23 cellular contexts compared by ENCODE assay signal in genomic region chr1:173758980-173759379, GRCh38.
"Had no signal": no experiment of that assay in that cellular context is flagged by ENCODE, and none has a peak within 500 bp of the region (broad histone marks: within the 10 kb centered on the region; RNA-seq: fewer than 3 reads in every experiment).

No MANE protein-coding gene starts in this region.

- H3K27ac Mint-ChIP-seq: activated CD4-positive, alpha-beta T cell treated with anti-CD3 and anti-CD28 coated beads, Interleukin-2, amount 10 ng/mL, durations not matched to agents 7 days and 5 days; activated naive CD4-positive, alpha-beta T cell treated with anti-CD3 and anti-CD28 coated beads, Interleukin-2, amount 50 U/mL, for 24 hours; activated T-cell treated with anti-CD3 and anti-CD28 coated beads, Interleukin-2, amount 50 U/mL, for 72 hours; brain; effector memory CD8-positive, alpha-beta T cell; T-helper 2 cell treated with Interferon-gamma antibody and Interleukin-4, amounts not matched to agents 5 μg/mL and 100 μg/mL, for 36 hours had no signal

- DNase-seq: activated CD4-positive, alpha-beta T cell treated with anti-CD3 and anti-CD28 coated beads, Interleukin-2, amount 10 ng/mL, durations not matched to agents 7 days and 5 days; activated CD4-positive, CD25-positive, alpha-beta regulatory T cell treated with anti-CD3 and anti-CD28 coated beads, Interleukin-2, amount 50 U/mL, for 72 hours; activated CD8-positive, alpha-beta memory T cell treated with anti-CD3 and anti-CD28 coated beads, Interleukin-2, amount 50 U/mL, for 48 hours; activated gamma-delta T cell; activated T-cell treated with anti-CD3 and anti-CD28 coated beads, Interleukin-2, amount 50 U/mL, for 72 hours; aorta; central memory CD4-positive, alpha-beta T cell; effector memory CD8-positive, alpha-beta T cell; heart right ventricle; islet precursor cell; lower lobe of right lung; naive B cell; posterior cingulate gyrus; right lobe of liver; stimulated activated CD4-positive, alpha-beta T cell treated with anti-CD3 and anti-CD28 coated beads, Interleukin-1b, Interleukin-23, amount 100 ng/mL, for 48 hours; T-cell; testis; trophoblast cell; WERI-Rb-1 had no signal

- H3K4me1 ChIP-seq: heart right ventricle, lower lobe of right lung, testis had no signal

- H3K4me3 ChIP-seq: heart right ventricle, lower lobe of right lung, right lobe of liver, skin epidermis, testis had no signal

- H3K4me3 Mint-ChIP-seq: activated CD4-positive, alpha-beta T cell treated with anti-CD3 and anti-CD28 coated beads, Interleukin-2, amount 10 ng/mL, durations not matched to agents 7 days and 5 days; activated naive CD4-positive, alpha-beta T cell treated with anti-CD3 and anti-CD28 coated beads, Interleukin-2, amount 50 U/mL, for 24 hours; activated T-cell treated with anti-CD3 and anti-CD28 coated beads, Interleukin-2, amount 50 U/mL, for 72 hours; brain; effector memory CD8-positive, alpha-beta T cell; naive B cell; T-cell; T-helper 2 cell treated with Interferon-gamma antibody and Interleukin-4, amounts not matched to agents 5 μg/mL and 100 μg/mL, for 36 hours had no signal

- H3K4me1 Mint-ChIP-seq: brain had no signal

- H3K9me3 ChIP-seq: lower lobe of right lung, right lobe of liver, testis had no signal

- ATAC-seq: activated T-cell treated with anti-CD3 and anti-CD28 coated beads, Interleukin-2, amount 50 U/mL, for 72 hours; effector memory CD8-positive, alpha-beta T cell; heart right ventricle; lower lobe of right lung; right lobe of liver; T-cell had no signal

- H3K27me3 Mint-ChIP-seq: activated CD4-positive, alpha-beta T cell treated with anti-CD3 and anti-CD28 coated beads, Interleukin-2, amount 10 ng/mL, durations not matched to agents 7 days and 5 days; activated naive CD4-positive, alpha-beta T cell treated with anti-CD3 and anti-CD28 coated beads, Interleukin-2, amount 50 U/mL, for 24 hours; brain; effector memory CD8-positive, alpha-beta T cell; naive B cell; T-cell had no signal

- H3K27me3 ChIP-seq: heart right ventricle, right lobe of liver, testis had no signal

- H3K27ac ChIP-seq: heart right ventricle, lower lobe of right lung, right lobe of liver, skin epidermis, testis, WERI-Rb-1 had no signal
